ENCODE assay signal across 14 cellular contexts in the genomic region with DNA sequence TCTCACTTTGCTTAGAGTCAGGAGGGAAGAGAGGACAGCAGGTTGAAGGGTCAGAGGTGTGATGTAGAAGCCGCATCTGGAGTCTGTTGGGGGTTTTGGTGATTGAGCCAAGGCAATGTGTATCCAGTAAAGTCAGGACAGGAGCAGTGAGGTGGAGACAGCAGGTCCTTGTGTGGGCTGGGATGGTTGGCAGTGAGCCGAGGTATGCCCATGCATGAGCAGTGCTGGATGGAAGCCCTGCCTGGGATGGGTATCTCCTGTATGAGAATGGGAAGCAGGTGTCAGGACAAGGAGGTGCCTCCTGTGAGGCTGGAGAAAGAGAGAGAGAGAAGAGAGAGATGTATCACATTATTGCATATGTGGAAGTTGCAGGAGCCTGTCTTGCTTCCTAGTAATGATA.
DNase-seq lines count a peak whose midpoint lies in the region; ATAC-seq and TF ChIP-seq lines count a peak whose summit lies in the region.
"Had no signal": no experiment of that assay in that cellular context is flagged by ENCODE, and none has a peak within 500 bp of the region (broad histone marks: within the 10 kb centered on the region; RNA-seq: fewer than 3 reads in every experiment).

No MANE protein-coding gene starts in this region.

- H3K27me3 ChIP-seq in right atrium auricular region = no peaks in the 10 kb centered on the region
- H3K27me3 ChIP-seq in neural progenitor cell = no peaks in the 10 kb centered on the region
- no peaks in the 10 kb centered on the region for H3K27me3 ChIP-seq in spleen (replicated peaks in 1 of 7)
- H3K27me3 ChIP-seq: BLaER1 treated with 17β-estradiol and CSF1 and Interleukin-3, amounts not matched to agents 10 nM and 100 nM had no signal

- H3K9ac ChIP-seq in neural progenitor cell = no peak overlapping the region
- H3K9ac ChIP-seq: BLaER1 treated with 17β-estradiol and CSF1 and Interleukin-3, amounts not matched to agents 10 nM and 100 nM had no signal

- H3F3A ChIP-seq in neural progenitor cell (ENCODE audit: low read depth) = no peaks in the 10 kb centered on the region

- H3K79me2 ChIP-seq in neural progenitor cell (ENCODE audit: low read depth) = no peaks in the 10 kb centered on the region

- H3K9me3 ChIP-seq in right atrium auricular region = peaks cover 0 to 15% of the 10 kb centered on the region in 2 donors
- peaks cover 14% of the 10 kb centered on the region for H3K9me3 ChIP-seq in neural progenitor cell (ENCODE audit: low read depth)
- peaks cover 3 to 44% (median 35%) of the 10 kb centered on the region in 8 donors for H3K9me3 ChIP-seq in spleen

- 77 to 98% (median 92%) methylated on average over 2 of the region's 2 CpGs for WGBS in spleen, 5 donors

- H3K4me3 ChIP-seq in right atrium auricular region (no peak overlapping the region), neural progenitor cell (no peak overlapping the region), spleen (no peak overlapping the region)
- H3K4me3 ChIP-seq: BLaER1 treated with 17β-estradiol and CSF1 and Interleukin-3, amounts not matched to agents 10 nM and 100 nM had no signal

- peaks cover 89% of the 10 kb centered on the region for H3K36me3 Mint-ChIP-seq in endothelial cell (ENCODE audit: low read depth, unreplicated experiment)
- H3K36me3 Mint-ChIP-seq in neural progenitor cell = peaks cover 71% of the 10 kb centered on the region

- no peak overlapping the region for H3K27ac ChIP-seq in right atrium auricular region
- H3K27ac ChIP-seq in neural progenitor cell = no peak overlapping the region
- no peak overlapping the region for H3K27ac ChIP-seq in spleen
- H3K27ac ChIP-seq: BLaER1 treated with 17β-estradiol and CSF1 and Interleukin-3, amounts not matched to agents 10 nM and 100 nM had no signal

- peaks cover 11% of the 10 kb centered on the region for H3K27me3 Mint-ChIP-seq in endothelial cell (ENCODE audit: unreplicated experiment)
- peaks cover 5% of the 10 kb centered on the region for H3K27me3 Mint-ChIP-seq in neural progenitor cell (ENCODE audit: insufficient read depth, low read depth)
- H3K27me3 Mint-ChIP-seq: CD4-positive, CD25-positive, alpha-beta regulatory T cell had no signal

- peak overlapping the region; percentile 77 for H3K4me3 Mint-ChIP-seq in endothelial cell (ENCODE audit: unreplicated experiment)
- no peak overlapping the region for H3K4me3 Mint-ChIP-seq in neural progenitor cell
- H3K4me3 Mint-ChIP-seq: CD4-positive, CD25-positive, alpha-beta regulatory T cell; HFFc6 had no signal

- no peaks in the 10 kb centered on the region for H3K4me1 ChIP-seq in right atrium auricular region
- H3K4me1 ChIP-seq in neural progenitor cell = no peaks in the 10 kb centered on the region
- H3K4me1 ChIP-seq in spleen = no peaks in the 10 kb centered on the region
- H3K4me1 ChIP-seq: BLaER1 treated with 17β-estradiol and CSF1 and Interleukin-3, amounts not matched to agents 10 nM and 100 nM had no signal

- H3K4me1 Mint-ChIP-seq in endothelial cell (ENCODE audit: unreplicated experiment) = no peaks in the 10 kb centered on the region
- H3K4me1 Mint-ChIP-seq in neural progenitor cell = no peaks in the 10 kb centered on the region
- H3K4me1 Mint-ChIP-seq: CD4-positive, CD25-positive, alpha-beta regulatory T cell had no signal

- peaks cover 91% of the 10 kb centered on the region for H3K36me3 ChIP-seq in right atrium auricular region
- peaks cover 6% of the 10 kb centered on the region for H3K36me3 ChIP-seq in neural progenitor cell
- H3K36me3 ChIP-seq in spleen = peaks cover 0 to 26% (median 3%) of the 10 kb centered on the region in 6 donors

- DNase-seq in Right ventricle myocardium superior = peak; percentile 51
- no peak for DNase-seq in right atrium auricular region (ENCODE audit: low spot score)
- no peak for DNase-seq in endothelial cell (ENCODE audit: low spot score)
- no peak for DNase-seq in neural progenitor cell (ENCODE audit: low spot score)
- peak; percentile 33 for DNase-seq in spleen
- no peak for DNase-seq in NCI-H2029 (lab: John Stamatoyannopoulos, UW)
- DNase-seq in NCI-H748 treated with DMSO at 0.1 percent for 48 hours (lab: John Stamatoyannopoulos, UW) = no peak
- DNase-seq in stimulated activated CD4-positive, alpha-beta T cell treated with anti-CD3 and anti-CD28 coated beads, Interleukin-2, amount 100 ng/mL, for 24 hours = no peak
- DNase-seq: ACHN; CD4-positive, CD25-positive, alpha-beta regulatory T cell; DMS53; HCEC 1CT; HFFc6 had no signal

- H4K20me1 ChIP-seq in neural progenitor cell (ENCODE audit: low read depth) = no peaks in the 10 kb centered on the region
- H4K20me1 ChIP-seq: BLaER1 treated with 17β-estradiol and CSF1 and Interleukin-3, amounts not matched to agents 10 nM and 100 nM had no signal

- intact Hi-C loops in Right ventricle myocardium superior (cut with DNase I) (no loop called here), spleen (cut with DNase I; ENCODE audit: low total_unique reads) (no loop called here)

- H3K4me2 ChIP-seq in neural progenitor cell = no peak overlapping the region
- H3K4me2 ChIP-seq: BLaER1 treated with 17β-estradiol and CSF1 and Interleukin-3, amounts not matched to agents 10 nM and 100 nM had no signal

- peaks cover 30% of the 10 kb centered on the region for H3K9me3 Mint-ChIP-seq in endothelial cell (ENCODE audit: unreplicated experiment)
- peaks cover 28% of the 10 kb centered on the region for H3K9me3 Mint-ChIP-seq in neural progenitor cell

- H2AFZ ChIP-seq in neural progenitor cell (replicated peaks) = no peak overlapping the region

- no peak for TF ChIP-seq POLR2A in spleen (IDR thresholded peaks at IDR 0.05)

- TF ChIP-seq CTCF in right atrium auricular region (IDR thresholded peaks at IDR 0.05) = no peak
- TF ChIP-seq CTCF in endothelial cell (IDR thresholded peaks at IDR 0.05; ENCODE audit: unreplicated experiment) = no peak
- TF ChIP-seq CTCF in neural progenitor cell (IDR thresholded peaks at IDR 0.05) = no peak
- no peak for TF ChIP-seq CTCF in spleen (IDR thresholded peaks at IDR 0.05 in 8 of 11, conservative IDR thresholded peaks at IDR 0.05 in 3 of 11)

- H3K27ac Mint-ChIP-seq in endothelial cell (ENCODE audit: unreplicated experiment) = no peak overlapping the region
- peak overlapping the region; percentile 4 for H3K27ac Mint-ChIP-seq in neural progenitor cell
- H3K27ac Mint-ChIP-seq: CD4-positive, CD25-positive, alpha-beta regulatory T cell; HFFc6 had no signal

- ATAC-seq in Right ventricle myocardium superior (ENCODE audit: poor library complexity) = peak; percentile 18

Comparison
In these comparisons a context has a peak if more than half of its experiments do, and no peak if none do; other contexts are left out.
1. DNase-seq: peak in Right ventricle myocardium superior (single experiment) and spleen (single experiment); none in right atrium auricular region (single experiment), endothelial cell (single experiment), neural progenitor cell (single experiment), NCI-H2029 (single experiment), NCI-H748 treated with DMSO at 0.1 percent for 48 hours (single experiment) and stimulated activated CD4-positive, alpha-beta T cell treated with anti-CD3 and anti-CD28 coated beads, Interleukin-2, amount 100 ng/mL, for 24 hours (0 of 2).